ENCODE assay signal across 8 cellular contexts in genomic region chr14:23555882-23556699, GRCh38. TPM values are rescaled to one million over a fixed set of nuclear protein-coding genes. Genes with fewer than 3 reads are reported as not detected.
DNase-seq lines count a peak whose midpoint lies in the region; ATAC-seq, FAIRE-seq and TF ChIP-seq lines count a peak whose summit lies in the region.

A gene with protein sequence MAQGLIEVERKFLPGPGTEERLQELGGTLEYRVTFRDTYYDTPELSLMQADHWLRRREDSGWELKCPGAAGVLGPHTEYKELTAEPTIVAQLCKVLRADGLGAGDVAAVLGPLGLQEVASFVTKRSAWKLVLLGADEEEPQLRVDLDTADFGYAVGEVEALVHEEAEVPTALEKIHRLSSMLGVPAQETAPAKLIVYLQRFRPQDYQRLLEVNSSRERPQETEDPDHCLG (plus strand): TSS chr14:23556271. CDS start chr14:23556758, 487 bp downstream.

- H3K9me3 ChIP-seq in HUES6 (ENCODE audit: control insufficient read depth, insufficient read depth, low read depth, low read length): no peaks in the 10 kb centered on the region
- no peaks in the 10 kb centered on the region for H3K9me3 ChIP-seq in OCI-LY1 (ENCODE audit: low read length)
- no peaks in the 10 kb centered on the region for H3K9me3 ChIP-seq in endothelial cell of umbilical vein (replicated peaks; ENCODE audit: control insufficient read depth, insufficient read depth, low read length)
- H3K9me3 ChIP-seq in mucosa of descending colon: no peaks in the 10 kb centered on the region

- H3K27ac ChIP-seq in HUES6 (ENCODE audit: low read depth, low read length) (peak within 1 kb of the TSS; percentile 95), OCI-LY1 (ENCODE audit: low read depth, low read length, poor library complexity, severe bottlenecking) (peak within 1 kb of the TSS; percentile 68), endothelial cell of umbilical vein (ENCODE audit: insufficient read depth, low read depth, low read length) (peak within 1 kb of the TSS; percentile 52)

- no peaks in the 10 kb centered on the region for H3F3A ChIP-seq in OCI-LY1 (ENCODE audit: insufficient read depth, low read length)

- no peaks in the 10 kb centered on the region for H3K9me1 ChIP-seq in endothelial cell of umbilical vein (replicated peaks; ENCODE audit: control insufficient read depth, extremely low read depth, insufficient read depth, low read length)

- H3K4me1 ChIP-seq in HUES6 (ENCODE audit: control insufficient read depth, insufficient read depth, low read length) (peaks cover 18% of the 10 kb centered on the region), OCI-LY1 (ENCODE audit: insufficient read depth, low read length, severe bottlenecking) (peaks cover 42% of the 10 kb centered on the region), endothelial cell of umbilical vein (ENCODE audit: control insufficient read depth, extremely low read depth, insufficient read depth, low read length) (peaks cover 14% of the 10 kb centered on the region), mucosa of descending colon (ENCODE audit: low read depth) (peaks cover 24% of the 10 kb centered on the region)

- H3K9me2 ChIP-seq in OCI-LY1 (ENCODE audit: low read depth, low read length): no peaks in the 10 kb centered on the region

- FAIRE-seq in endothelial cell of umbilical vein (lab: Jason Lieb, UNC): peak; percentile 87

- H3K27me3 ChIP-seq in HUES6 (ENCODE audit: control insufficient read depth, insufficient read depth, low read length) (no peaks in the 10 kb centered on the region), OCI-LY1 (ENCODE audit: insufficient read depth, low read length) (no peaks in the 10 kb centered on the region), endothelial cell of umbilical vein (ENCODE audit: control insufficient read depth in 2 of 2, insufficient read depth in 2 of 2, low read length in 2 of 2) (no peaks in the 10 kb centered on the region)

- H3K4me3 ChIP-seq in HUES6 (ENCODE audit: low read depth, low read length) (peak within 1 kb of the TSS; percentile 86), OCI-LY1 (ENCODE audit: low read depth, low read length, poor library complexity, severe bottlenecking) (peak within 1 kb of the TSS; percentile 82), endothelial cell of umbilical vein (replicated peaks in 1 of 3; ENCODE audit: insufficient read depth in 1 of 3, low read depth in 1 of 3, low read length in 3 of 3) (peak within 1 kb of the TSS; percentile 63 to 83 (median 79)), mucosa of descending colon (peak within 1 kb of the TSS; percentile 65)

- peak within 1 kb of the TSS; percentile 92 for H3K9ac ChIP-seq in HUES6 (ENCODE audit: low read length)
- H3K9ac ChIP-seq in OCI-LY1 (ENCODE audit: low read length): peak within 1 kb of the TSS; percentile 97
- H3K9ac ChIP-seq in endothelial cell of umbilical vein (replicated peaks; ENCODE audit: extremely low read depth, insufficient read depth, low read length): peak within 1 kb of the TSS; percentile 77

- dilution Hi-C loops in endothelial cell of umbilical vein (cut with MboI; ENCODE audit: extremely low pct_ligation_motif_present, low sequenced_read_pairs): no loop called here

- DNase-seq in D341Med (ENCODE audit: low spot score): peak; percentile 89
- DNase-seq in activated CD8-positive, alpha-beta memory T cell treated with anti-CD3 and anti-CD28 coated beads, Interleukin-2, amount 50 U/mL, for 4 hours: peak; percentile 93
- DNase-seq in endothelial cell of umbilical vein (ENCODE audit: low read depth, low spot score): peak; percentile 91
- DNase-seq in mucosa of descending colon: peak; percentile 95 to 97 (median 97)
- peak; percentile 84 to 89 for DNase-seq in stimulated activated CD8-positive, alpha-beta memory T cell treated with anti-CD3 and anti-CD28 coated beads, Interleukin-4, amount 100 ng/mL, for 1 hour (ENCODE audit: low read depth in 2 of 2, low spot score in 1 of 2)

- no peaks in the 10 kb centered on the region for H3K79me2 ChIP-seq in OCI-LY1 (ENCODE audit: insufficient read depth, low read length)
- peaks cover 11% of the 10 kb centered on the region for H3K79me2 ChIP-seq in endothelial cell of umbilical vein (ENCODE audit: control insufficient read depth, insufficient read depth, low read length)

- peak within 1 kb of the TSS; percentile 90 for H3K4me2 ChIP-seq in OCI-LY1 (ENCODE audit: low read length)
- peak within 1 kb of the TSS; percentile 94 for H3K4me2 ChIP-seq in endothelial cell of umbilical vein (ENCODE audit: insufficient read depth, low read length)

- peak; percentile 74 for TF ChIP-seq POLR2A in endothelial cell of umbilical vein (IDR thresholded peaks at IDR 0.05; ENCODE audit: low read depth, low read length)

- POLR2A ChIA-PET in endothelial cell of umbilical vein (lab: Charles Lee): interaction anchor here (0.6 to 1.1 kb wide), 2 partner anchors 78 to 230 kb away, joined by 3 read pairs; no protein-coding TSS in a partner anchor

- no peak for TF ChIP-seq CTCF in OCI-LY1 (IDR thresholded peaks at IDR 0.05; ENCODE audit: low read length)
- TF ChIP-seq CTCF in endothelial cell of umbilical vein (IDR thresholded peaks at IDR 0.05; ENCODE audit: extremely low read depth in 1 of 2, insufficient read depth in 1 of 2, low read depth in 1 of 2, low read length in 2 of 2): no peak
- TF ChIP-seq CTCF in mucosa of descending colon (IDR thresholded peaks at IDR 0.05): no peak

- H3K36me3 ChIP-seq in HUES6 (ENCODE audit: control insufficient read depth, insufficient read depth, low read length): peaks cover 32% of the 10 kb centered on the region
- H3K36me3 ChIP-seq in OCI-LY1 (ENCODE audit: insufficient read depth, low read length): peaks cover 22% of the 10 kb centered on the region; the same call in 1 of the 2 replicates
- H3K36me3 ChIP-seq in endothelial cell of umbilical vein (ENCODE audit: control insufficient read depth in 2 of 2, extremely low read depth in 1 of 2, insufficient read depth in 2 of 2, low read length in 2 of 2): peaks cover 0 to 9% of the 10 kb centered on the region in 2 experiments
- peaks cover 3% of the 10 kb centered on the region for H3K36me3 ChIP-seq in mucosa of descending colon (ENCODE audit: low read depth)

- H4K20me1 ChIP-seq in OCI-LY1 (ENCODE audit: insufficient read depth, low read length) (no peaks in the 10 kb centered on the region), endothelial cell of umbilical vein (replicated peaks; ENCODE audit: control insufficient read depth, extremely low read depth, insufficient read depth, low read length) (no peaks in the 10 kb centered on the region)

- CTCF ChIA-PET in endothelial cell of umbilical vein (lab: Charles Lee): interaction anchor here (0.9 to 12.3 kb wide), 3 partner anchors 16 to 77 kb away, joined by 3 to 416 read pairs (median 3); no protein-coding TSS in a partner anchor

- intact Hi-C loops in endothelial cell of umbilical vein (cut with micrococcal nuclease) (loop anchor here (1.0 kb wide), 1 partner anchor 87 kb away; the partner anchor contains the start of gene NGDN), mucosa of descending colon (cut with DNase I, micrococcal nuclease) (no loop called here)

- BruUV-seq in endothelial cell of umbilical vein (replicated peaks; lab: Mats Ljungman, UMichigan): TSS peak; percentile 60

- ATAC-seq in GM21447 (IDR thresholded peaks at IDR 0.05; ENCODE audit: unreplicated experiment): peak; percentile 74
- peak; percentile 89 for ATAC-seq in mucosa of descending colon

- H2AFZ ChIP-seq in OCI-LY1 (ENCODE audit: low read length): no peak within 1 kb of the TSS
- peak within 1 kb of the TSS; percentile 78 for H2AFZ ChIP-seq in endothelial cell of umbilical vein (ENCODE audit: low read depth, low read length)

TF ChIP-seq in endothelial cell of umbilical vein, 7 proteins besides CTCF, POLR2A, EP300 and RAD21:
- TF ChIP-seq EZH2 (IDR thresholded peaks at IDR 0.05; ENCODE audit: borderline replicate concordance, low read depth, low read length, severe bottlenecking): no peak
- TF ChIP-seq POLR2AphosphoS5 (IDR thresholded peaks at IDR 0.05; ENCODE audit: insufficient read depth, low read depth, low read length): peak; percentile 74
- TF ChIP-seq MYC (IDR thresholded peaks at IDR 0.05; ENCODE audit: low read depth, low read length): peak; percentile 11
- TF ChIP-seq GATA2 (IDR thresholded peaks at IDR 0.05; ENCODE audit: insufficient read depth, insufficient read length, low read depth, low read length): no peak
- TF ChIP-seq MAX (IDR thresholded peaks at IDR 0.05; ENCODE audit: insufficient read depth, insufficient read length): no peak
- TF ChIP-seq JUN (IDR thresholded peaks at IDR 0.05; ENCODE audit: borderline replicate concordance, insufficient read depth, insufficient read length, low read depth): no peak
- TF ChIP-seq FOS (IDR thresholded peaks at IDR 0.05; ENCODE audit: borderline replicate concordance, insufficient read depth, low read length): no peak

RNA-seq across cellular contexts. Expression of the gene that starts here (rescaled TPM):
- total RNA-seq in endothelial cell of umbilical vein (9.8 and 12.5 TPM in 2 replicates), mucosa of descending colon (10 to 100 TPM; 16.8 to 17.4 (median 17.4) TPM)
- 9.5 and 10.8 TPM in 2 replicates for polyA plus RNA-seq in endothelial cell of umbilical vein
- polyA plus RNA-seq in endothelial cell of umbilical vein (2011; cell fraction: cytosol; rRNA removed): 4.9 and 5.7 TPM in 2 replicates
- 31.7 and 46.4 TPM in 2 replicates for polyA plus RNA-seq in endothelial cell of umbilical vein (2011; cell fraction: nucleus; rRNA removed)
- 9.3 and 9.5 TPM in 2 replicates for polyA plus RNA-seq in endothelial cell of umbilical vein (2012)
- 9.5 and 12.1 TPM in 2 replicates for polyA minus RNA-seq in endothelial cell of umbilical vein
- polyA minus RNA-seq in endothelial cell of umbilical vein (2011; cell fraction: cytosol; rRNA and poly(A)+ RNA removed): 11.2 TPM
- 7.0 and 10.4 TPM in 2 replicates for polyA minus RNA-seq in endothelial cell of umbilical vein (2011; cell fraction: nucleus; rRNA and poly(A)+ RNA removed)

Comparison
In these comparisons a context has a peak if more than half of its experiments do, and no peak if none do; other contexts are left out.
1. Peak in every context shown above with its lines: DNase-seq, ATAC-seq, H3K4me3 ChIP-seq and H3K27ac ChIP-seq.